30 cellular contexts compared by ENCODE assay signal in the genomic region with DNA sequence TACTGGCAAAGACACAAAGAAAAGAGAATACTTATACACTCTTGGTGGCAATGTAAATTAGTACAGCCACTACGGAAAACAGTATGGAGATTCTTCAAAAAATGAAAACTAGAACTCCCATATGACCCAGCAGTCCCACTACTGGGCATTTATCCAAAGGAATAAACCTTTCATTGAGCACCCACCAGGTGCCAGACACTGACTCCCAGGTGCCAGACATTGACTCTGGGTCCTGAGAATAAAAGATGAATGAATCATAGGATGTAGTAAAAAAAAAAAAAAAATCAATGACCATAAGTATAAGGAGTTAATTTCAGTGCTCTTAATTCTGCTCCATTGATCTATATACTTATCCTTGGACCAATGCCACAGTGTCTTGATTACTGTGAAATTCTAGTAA. TPM values are rescaled to one million over a fixed set of nuclear protein-coding genes. Genes with fewer than 3 reads are reported as not detected.
DNase-seq lines count a peak whose midpoint lies in the region; ATAC-seq and TF ChIP-seq lines count a peak whose summit lies in the region.
"Had no signal": no experiment of that assay in that cellular context is flagged by ENCODE, and none has a peak within 500 bp of the region (broad histone marks: within the 10 kb centered on the region; RNA-seq: fewer than 3 reads in every experiment).

No MANE protein-coding gene starts in this region.

- CTCF ChIA-PET in MCF 10A (lab: Yijun Ruan, JAX), result no interaction called here
- CTCF ChIA-PET in PC-3 (lab: Charles Lee), result no interaction called here

- no peaks in the 10 kb centered on the region for H4K20me1 ChIP-seq in PC-3 (ENCODE audit: low read length)

- H3K27ac ChIP-seq in breast epithelium, result no peak overlapping the region
- no peak overlapping the region for H3K27ac ChIP-seq in PC-3 (ENCODE audit: low read length)
- H3K27ac ChIP-seq: A549, colonic mucosa, esophagus muscularis mucosa, left lung, SK-N-MC had no signal

- no peaks in the 10 kb centered on the region for H3K36me3 Mint-ChIP-seq in MCF 10A (ENCODE audit: insufficient read depth, unreplicated experiment)
- no peaks in the 10 kb centered on the region for H3K36me3 Mint-ChIP-seq in type B pancreatic cell
- H3K36me3 Mint-ChIP-seq in stimulated activated naive B cell treated with anti-CD40 and anti-IgM and Interleukin-4, amounts not matched to agents 10 μg/mL and 1 μg/mL and 100 μg/mL, for 72 hours, result no peaks in the 10 kb centered on the region
- H3K36me3 Mint-ChIP-seq: CD8-positive, alpha-beta memory T cell; natural killer cell had no signal

- H3K27ac Mint-ChIP-seq in MCF 10A (ENCODE audit: low read depth, unreplicated experiment) (no peak overlapping the region), type B pancreatic cell (no peak overlapping the region)
- H3K27ac Mint-ChIP-seq in stimulated activated naive B cell treated with anti-CD40 and anti-IgM and Interleukin-4, amounts not matched to agents 10 μg/mL and 1 μg/mL and 100 μg/mL, for 72 hours, result no peak overlapping the region
- H3K27ac Mint-ChIP-seq: activated naive CD4-positive, alpha-beta T cell treated with anti-CD3 and anti-CD28 coated beads for 36 hours; B cell; CD8-positive, alpha-beta memory T cell; immature natural killer cell; natural killer cell; T-helper 17 cell had no signal

- H3K79me2 ChIP-seq in PC-3 (ENCODE audit: low read length), result no peaks in the 10 kb centered on the region

- no peak overlapping the region for H2AFZ ChIP-seq in PC-3 (ENCODE audit: low read length)

- H3K9ac ChIP-seq in PC-3 (ENCODE audit: low read length), result no peak overlapping the region

- no peaks in the 10 kb centered on the region for H3K9me2 ChIP-seq in PC-3 (replicated peaks; ENCODE audit: low read length)

- in situ Hi-C loops in GM13977 (cut with MboI; ENCODE audit: low pct_unique_long_range_greater_than_20kb, low sequenced_read_pairs, unreplicated experiment), result no loop called here

- no peak overlapping the region for H3K4me3 ChIP-seq in breast epithelium
- H3K4me3 ChIP-seq in PC-3 (ENCODE audit: low read length), result no peak overlapping the region
- H3K4me3 ChIP-seq: A549, colonic mucosa, esophagus muscularis mucosa, left lung, SK-N-MC, smooth muscle cell had no signal

- H3F3A ChIP-seq in PC-3 (ENCODE audit: low read length, unreplicated experiment), result no peaks in the 10 kb centered on the region

- H3K4me1 ChIP-seq in breast epithelium (no peaks in the 10 kb centered on the region), PC-3 (ENCODE audit: insufficient read depth, low read length) (peaks cover 8% of the 10 kb centered on the region; the same call in 1 of the 2 replicates)
- H3K4me1 ChIP-seq: A549, colonic mucosa, esophagus muscularis mucosa, left lung had no signal

- DNase-seq in MCF 10A (ENCODE audit: unreplicated experiment), result peak; percentile 17
- no peak for DNase-seq in breast epithelium (ENCODE audit: low spot score in 2 of 2)
- peak; percentile 62 to 90 for DNase-seq in NCI-H2081 (lab: John Stamatoyannopoulos, UW)
- peak; percentile 60 for DNase-seq in PC-3
- DNase-seq in GM13977 (ENCODE audit: low spot score), result no peak
- no peak for DNase-seq in type B pancreatic cell (ENCODE audit: extremely low spot score, unreplicated experiment)
- DNase-seq in stimulated activated naive B cell treated with anti-CD40 and anti-IgM and Interleukin-4, amounts not matched to agents 10 μg/mL and 1 μg/mL and 100 μg/mL, for 72 hours, result no peak
- no peak for DNase-seq in HCEC 1CT
- DNase-seq: activated CD4-positive, alpha-beta T cell treated with anti-CD3 and anti-CD28 coated beads for 4 hours; activated naive CD4-positive, alpha-beta T cell treated with anti-CD3 and anti-CD28 coated beads for 36 hours; CD8-positive, alpha-beta memory T cell; colonic mucosa; H7; hippocampal formation; immature natural killer cell; left lung; midbrain; natural killer cell; retina; stimulated activated CD4-positive, alpha-beta T cell treated with anti-CD3 and anti-CD28 coated beads, Interleukin-2, amount 100 ng/mL, for 24 hours; T-helper 17 cell had no signal

- H3K9me3 Mint-ChIP-seq in MCF 10A (ENCODE audit: unreplicated experiment) (peaks cover 7% of the 10 kb centered on the region), type B pancreatic cell (no peaks in the 10 kb centered on the region)
- H3K9me3 Mint-ChIP-seq in stimulated activated naive B cell treated with anti-CD40 and anti-IgM and Interleukin-4, amounts not matched to agents 10 μg/mL and 1 μg/mL and 100 μg/mL, for 72 hours, result peaks cover 3 to 5% of the 10 kb centered on the region in 2 donors
- H3K9me3 Mint-ChIP-seq: activated naive CD4-positive, alpha-beta T cell treated with anti-CD3 and anti-CD28 coated beads for 36 hours had no signal

- BruUV-seq in MCF 10A (replicated peaks; lab: Mats Ljungman, UMichigan), result no TSS peak
- BruUV-seq in PC-3 (replicated peaks; lab: Mats Ljungman, UMichigan), result no TSS peak

- H3K9me3 ChIP-seq in breast epithelium (peaks cover 0 to 6% of the 10 kb centered on the region in 2 donors), PC-3 (ENCODE audit: low read length) (no peaks in the 10 kb centered on the region)
- H3K9me3 ChIP-seq: A549, colonic mucosa had no signal

- H3K4me3 Mint-ChIP-seq in MCF 10A (ENCODE audit: unreplicated experiment) (no peak overlapping the region), type B pancreatic cell (no peak overlapping the region)
- H3K4me3 Mint-ChIP-seq in stimulated activated naive B cell treated with anti-CD40 and anti-IgM and Interleukin-4, amounts not matched to agents 10 μg/mL and 1 μg/mL and 100 μg/mL, for 72 hours, result no peak overlapping the region
- H3K4me3 Mint-ChIP-seq: activated naive CD4-positive, alpha-beta T cell treated with anti-CD3 and anti-CD28 coated beads for 36 hours; B cell; CD8-positive, alpha-beta memory T cell; immature natural killer cell; natural killer cell; T-helper 17 cell had no signal

- H3K27me3 Mint-ChIP-seq in MCF 10A (ENCODE audit: insufficient read depth, unreplicated experiment), result peaks cover 49% of the 10 kb centered on the region
- H3K27me3 Mint-ChIP-seq in type B pancreatic cell, result peaks cover 3% of the 10 kb centered on the region
- peaks cover 0 to 5% of the 10 kb centered on the region in 2 donors for H3K27me3 Mint-ChIP-seq in stimulated activated naive B cell treated with anti-CD40 and anti-IgM and Interleukin-4, amounts not matched to agents 10 μg/mL and 1 μg/mL and 100 μg/mL, for 72 hours
- H3K27me3 Mint-ChIP-seq: B cell had no signal

- no peaks in the 10 kb centered on the region for H3K36me3 ChIP-seq in breast epithelium
- H3K36me3 ChIP-seq in PC-3 (ENCODE audit: low read depth, low read length), result no peaks in the 10 kb centered on the region
- H3K36me3 ChIP-seq: colonic mucosa, esophagus muscularis mucosa, left lung had no signal

- intact Hi-C loops in MCF 10A (cut with micrococcal nuclease) (no loop called here), breast epithelium (cut with DNase I; ENCODE audit: low total_unique reads) (no loop called here), PC-3 (cut with micrococcal nuclease) (no loop called here)

- no peaks in the 10 kb centered on the region for H3K4me1 Mint-ChIP-seq in MCF 10A (ENCODE audit: insufficient read depth, unreplicated experiment)
- H3K4me1 Mint-ChIP-seq in type B pancreatic cell (ENCODE audit: unreplicated experiment), result no peaks in the 10 kb centered on the region
- no peaks in the 10 kb centered on the region for H3K4me1 Mint-ChIP-seq in stimulated activated naive B cell treated with anti-CD40 and anti-IgM and Interleukin-4, amounts not matched to agents 10 μg/mL and 1 μg/mL and 100 μg/mL, for 72 hours
- H3K4me1 Mint-ChIP-seq: B cell; CD8-positive, alpha-beta memory T cell; immature natural killer cell; natural killer cell; T-helper 17 cell had no signal

- TF ChIP-seq CTCF in MCF 10A (IDR thresholded peaks at IDR 0.05; ENCODE audit: unreplicated experiment) (no peak), breast epithelium (IDR thresholded peaks at IDR 0.05) (no peak), PC-3 (conservative IDR thresholded peaks at IDR 0.05; ENCODE audit: low read depth, low read length) (no peak), GM13977 (IDR thresholded peaks at IDR 0.05; ENCODE audit: extremely low read depth, insufficient read depth, missing control alignments) (no peak), type B pancreatic cell (conservative IDR thresholded peaks at IDR 0.05) (no peak)

- ATAC-seq in PC-3, result peak; percentile 29
- ATAC-seq in stimulated activated naive B cell treated with anti-CD40 and anti-IgM and Interleukin-4, amounts not matched to agents 10 μg/mL and 1 μg/mL and 100 μg/mL, for 72 hours (replicated peaks), result no peak
- ATAC-seq: A549, left lung, natural killer cell, T-helper 17 cell had no signal

- no peaks in the 10 kb centered on the region for H3K27me3 ChIP-seq in breast epithelium
- no peaks in the 10 kb centered on the region for H3K27me3 ChIP-seq in PC-3 (ENCODE audit: low read length)
- H3K27me3 ChIP-seq: colonic mucosa, esophagus muscularis mucosa, left lung had no signal

- no peak for TF ChIP-seq POLR2A in breast epithelium (IDR thresholded peaks at IDR 0.05)

- no peak overlapping the region for H3K4me2 ChIP-seq in PC-3 (ENCODE audit: low read length)
- H3K4me2 ChIP-seq: A549, smooth muscle cell had no signal

- POLR2A ChIA-PET in MCF 10A (lab: Yijun Ruan, JAX), result no interaction called here
- POLR2A ChIA-PET in PC-3 (lab: Charles Lee; ENCODE audit: unreplicated experiment), result no interaction called here

RNA-seq across cellular contexts. Expression of gene HEPHL1, which starts 28.2 kb away (rescaled TPM):
- total RNA-seq in MCF 10A (2022), result not detected in 2 replicates
- total RNA-seq in breast epithelium, result under 1 TPM in 2 of 3 donors, not detected in 1; 0.15 to 0.33 TPM
- 3.3 and 4.4 TPM in 2 replicates for total RNA-seq in PC-3 (2014; rRNA removed)
- 0.05 TPM in 1 of 2 replicates, not detected in the other for total RNA-seq in type B pancreatic cell (ENCODE audit: low replicate concordance)
- total RNA-seq: activated naive CD4-positive, alpha-beta T cell treated with anti-CD3 and anti-CD28 coated beads for 36 hours; B cell; CD8-positive, alpha-beta memory T cell; colonic mucosa; frontal cortex; H7; left lung; natural killer cell; osteocyte; RPMI7951; T-helper 17 cell; urinary bladder had no signal

Comparison
In these comparisons a context has a peak if more than half of its experiments do, and no peak if none do; other contexts are left out.
1. DNase-seq: peak in MCF 10A (single experiment), NCI-H2081 (2 of 2) and PC-3 (single experiment); none in breast epithelium (0 of 2), GM13977 (single experiment), type B pancreatic cell (single experiment), stimulated activated naive B cell treated with anti-CD40 and anti-IgM and Interleukin-4, amounts not matched to agents 10 μg/mL and 1 μg/mL and 100 μg/mL, for 72 hours (single experiment) and HCEC 1CT (single experiment).